21 cellular contexts compared by ENCODE assay signal in the genomic region with DNA sequence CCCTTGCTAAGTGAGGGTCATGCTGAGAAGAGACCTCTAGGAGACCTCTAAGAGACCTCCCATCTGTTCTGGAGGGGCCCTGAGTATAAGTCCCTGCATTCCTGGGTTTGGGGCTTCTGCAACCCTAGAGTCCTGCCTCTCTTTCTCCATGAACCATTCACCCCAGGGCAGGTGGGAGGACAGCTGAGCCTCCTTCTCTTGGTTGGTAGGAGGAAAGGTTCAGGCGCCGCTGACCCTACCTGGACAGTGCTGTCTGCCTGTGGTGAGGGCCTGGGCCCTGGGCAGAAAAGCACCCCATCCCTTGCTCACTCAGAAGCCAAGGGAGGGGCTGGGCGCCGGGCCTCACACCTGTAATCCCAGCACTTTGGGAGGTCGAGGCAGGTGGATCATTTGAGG. TPM values are rescaled to one million over a fixed set of nuclear protein-coding genes. Genes with fewer than 3 reads are reported as not detected.
DNase-seq lines count a peak whose midpoint lies in the region; ATAC-seq and TF ChIP-seq lines count a peak whose summit lies in the region.
"Had no signal": no experiment of that assay in that cellular context is flagged by ENCODE, and none has a peak within 500 bp of the region (broad histone marks: within the 10 kb centered on the region; RNA-seq: fewer than 3 reads in every experiment).

No MANE protein-coding gene starts in this region.

- no peak overlapping the region for H3K4me3 Mint-ChIP-seq in stimulated activated naive CD8-positive, alpha-beta T cell treated with anti-CD3 and anti-CD28 coated beads, Interleukin-15, amount 100 ng/mL, for 72 hours
- H3K4me3 Mint-ChIP-seq in progenitor cell of endocrine pancreas (ENCODE audit: low read depth): peak overlapping the region; percentile 75
- H3K4me3 Mint-ChIP-seq: CD4-positive, CD25-positive, alpha-beta regulatory T cell; H9; IgD-negative memory B cell had no signal

- no peaks in the 10 kb centered on the region for H3K27me3 ChIP-seq in hepatocyte
- H3K27me3 ChIP-seq: BLaER1, SJCRH30 had no signal

- H2AFZ ChIP-seq in hepatocyte: no peak overlapping the region
- H2AFZ ChIP-seq: GM23248 had no signal

- peaks cover 12% of the 10 kb centered on the region for H3K4me1 ChIP-seq in hepatocyte (ENCODE audit: insufficient read depth)
- H3K4me1 ChIP-seq: BLaER1, SJCRH30 had no signal

- TF ChIP-seq CTCF in hepatocyte (IDR thresholded peaks at IDR 0.05; ENCODE audit: poor library complexity) (no peak), progenitor cell of endocrine pancreas (IDR thresholded peaks at IDR 0.05; ENCODE audit: unreplicated experiment) (no peak), coronary artery (IDR thresholded peaks at IDR 0.05) (no peak)

- H3K4me3 ChIP-seq in hepatocyte (no peak overlapping the region), coronary artery (no peak overlapping the region)
- H3K4me3 ChIP-seq: BLaER1, GM23248, SJCRH30 had no signal

- no peaks in the 10 kb centered on the region for H3K9me2 ChIP-seq in hepatocyte (replicated peaks; ENCODE audit: insufficient read depth)

- H3K27ac ChIP-seq in hepatocyte (peak overlapping the region; percentile 92), coronary artery (no peak overlapping the region)
- H3K27ac ChIP-seq: BLaER1, GM23248, SJCRH30 had no signal

- H3K79me2 ChIP-seq in hepatocyte: peaks cover 33% of the 10 kb centered on the region

- no peaks in the 10 kb centered on the region for H3K9me3 Mint-ChIP-seq in stimulated activated naive CD8-positive, alpha-beta T cell treated with anti-CD3 and anti-CD28 coated beads, Interleukin-15, amount 100 ng/mL, for 72 hours
- H3K9me3 Mint-ChIP-seq in progenitor cell of endocrine pancreas (ENCODE audit: low read depth): no peaks in the 10 kb centered on the region
- H3K9me3 Mint-ChIP-seq: CD4-positive, CD25-positive, alpha-beta regulatory T cell; H9; IgD-negative memory B cell had no signal

- no peaks in the 10 kb centered on the region for H3K27me3 Mint-ChIP-seq in stimulated activated naive CD8-positive, alpha-beta T cell treated with anti-CD3 and anti-CD28 coated beads, Interleukin-15, amount 100 ng/mL, for 72 hours
- no peaks in the 10 kb centered on the region for H3K27me3 Mint-ChIP-seq in progenitor cell of endocrine pancreas

- ATAC-seq in stimulated activated naive CD8-positive, alpha-beta T cell treated with anti-CD3 and anti-CD28 coated beads, Interleukin-15, amount 100 ng/mL, for 72 hours: peak; percentile 18
- no peak for ATAC-seq in stimulated activated naive CD8-positive, alpha-beta T cell treated with anti-CD3 and anti-CD28 coated beads, Interleukin-15, Interleukin-2, amounts not matched to agents 100 U/mL and 50 U/mL, for 24 hours
- ATAC-seq in HG03469 (IDR thresholded peaks at IDR 0.05; ENCODE audit: unreplicated experiment) (no peak), HG03565 (IDR thresholded peaks at IDR 0.05; ENCODE audit: unreplicated experiment) (no peak)
- ATAC-seq: SK-N-SH treated with all-trans-retinoic acid at 6 μM for 48 hours had no signal

- H3K4me2 ChIP-seq in hepatocyte: peak overlapping the region; percentile 24
- H3K4me2 ChIP-seq: BLaER1 had no signal

- no peaks in the 10 kb centered on the region for H3K4me1 Mint-ChIP-seq in stimulated activated naive CD8-positive, alpha-beta T cell treated with anti-CD3 and anti-CD28 coated beads, Interleukin-15, amount 100 ng/mL, for 72 hours
- H3K4me1 Mint-ChIP-seq in progenitor cell of endocrine pancreas (ENCODE audit: low read depth): peaks cover 34% of the 10 kb centered on the region

- H3K9me3 ChIP-seq in hepatocyte (ENCODE audit: low read depth): no peaks in the 10 kb centered on the region
- H3K9me3 ChIP-seq: BLaER1, SJCRH30 had no signal

- H3K36me3 ChIP-seq in hepatocyte (replicated peaks; ENCODE audit: insufficient read depth, low read depth): no peaks in the 10 kb centered on the region
- H3K36me3 ChIP-seq: BLaER1, SJCRH30 had no signal

- H3K36me3 Mint-ChIP-seq in progenitor cell of endocrine pancreas (ENCODE audit: insufficient read depth): no peaks in the 10 kb centered on the region
- H3K36me3 Mint-ChIP-seq: CD4-positive, CD25-positive, alpha-beta regulatory T cell had no signal

- DNase-seq in stimulated activated naive CD8-positive, alpha-beta T cell treated with anti-CD3 and anti-CD28 coated beads, Interleukin-15, amount 100 ng/mL, for 72 hours: no peak
- no peak for DNase-seq in stimulated activated naive CD8-positive, alpha-beta T cell treated with anti-CD3 and anti-CD28 coated beads, Interleukin-15, Interleukin-2, amounts not matched to agents 100 U/mL and 50 U/mL, for 24 hours
- DNase-seq in hepatocyte (ENCODE audit: low spot score) (no peak), progenitor cell of endocrine pancreas (ENCODE audit: low spot score, unreplicated experiment) (no peak), coronary artery (ENCODE audit: low spot score) (no peak)
- DNase-seq: CD4-positive, CD25-positive, alpha-beta regulatory T cell; GM23248; MV-4-11; NCI-H1105; NCI-H2107; NCI-H524; NCI-H774; SJCRH30 had no signal

- 90% methylated on average over 5 of the region's 5 CpGs for WGBS in hepatocyte (ENCODE audit: low lambda C conversion rate, missing lambda C conversion rate)

- H3K27ac Mint-ChIP-seq in stimulated activated naive CD8-positive, alpha-beta T cell treated with anti-CD3 and anti-CD28 coated beads, Interleukin-15, amount 100 ng/mL, for 72 hours: peak overlapping the region in 1 of 2 donors; percentile 74
- H3K27ac Mint-ChIP-seq in progenitor cell of endocrine pancreas: peak overlapping the region; percentile 94
- H3K27ac Mint-ChIP-seq: CD4-positive, CD25-positive, alpha-beta regulatory T cell; H9; IgD-negative memory B cell had no signal

- peaks cover 6% of the 10 kb centered on the region for H4K20me1 ChIP-seq in hepatocyte (ENCODE audit: insufficient read depth, poor library complexity, severe bottlenecking)
- H4K20me1 ChIP-seq: BLaER1 had no signal

RNA-seq across cellular contexts. Expression of a gene that starts 0.6 kb away (rescaled TPM):
- total RNA-seq in hepatocyte: 218 and 261 TPM in 2 replicates
- 151 and 160 TPM in 2 replicates for polyA plus RNA-seq in hepatocyte
- 281 and 305 TPM in 2 replicates for total RNA-seq in progenitor cell of endocrine pancreas
- total RNA-seq: GM23248, M059J had no signal
- polyA plus RNA-seq: AG04450, GM23248 had no signal

RNA-seq across cellular contexts. Expression of a gene that starts 18.7 kb away (rescaled TPM):
- 124 and 142 TPM in 2 replicates for total RNA-seq in hepatocyte
- 48.4 and 53.1 TPM in 2 replicates for polyA plus RNA-seq in hepatocyte
- total RNA-seq in progenitor cell of endocrine pancreas: 102 and 108 TPM in 2 replicates

RNA-seq across cellular contexts. Expression of a gene that starts 36.2 kb away (rescaled TPM):
- total RNA-seq in hepatocyte (0.60 and 0.72 TPM in 2 replicates), progenitor cell of endocrine pancreas (0.33 and 0.34 TPM in 2 replicates)
- 0.74 and 1.2 TPM in 2 replicates for polyA plus RNA-seq in hepatocyte
- total RNA-seq: GM23248 had no signal
- polyA plus RNA-seq: AG04450 had no signal
